1 cellular context compared by ENCODE assay signal in the genomic region with DNA sequence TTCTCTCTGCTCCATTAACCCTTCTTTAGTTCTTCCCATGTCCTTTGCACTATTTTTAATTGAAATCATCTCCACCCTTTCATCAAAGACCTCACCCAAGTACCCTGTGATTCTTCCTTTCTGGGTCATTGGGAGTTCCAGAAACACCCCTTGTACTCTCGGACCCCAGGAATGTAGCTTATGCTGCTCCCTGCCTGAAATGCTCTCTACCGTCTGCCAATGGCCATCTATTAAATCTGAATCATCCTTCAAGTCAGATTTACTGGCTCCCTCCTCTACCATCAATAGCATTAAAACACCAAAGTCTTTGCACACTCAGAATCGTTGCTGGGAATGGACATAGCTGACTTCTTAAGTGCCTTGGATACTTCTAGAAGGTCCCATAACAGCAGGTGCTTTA.
TF ChIP-seq lines count a peak whose summit lies in the region.

No MANE protein-coding gene starts in this region.

TF ChIP-seq in IMR-90, 13 proteins besides CTCF, POLR2A, EP300 and RAD21:
- TF ChIP-seq ELK1 (IDR thresholded peaks at IDR 0.05; ENCODE audit: borderline replicate concordance, low read depth, low read length), result no peak
- no peak for TF ChIP-seq BHLHE40 (IDR thresholded peaks at IDR 0.05; ENCODE audit: low read depth, low read length)
- TF ChIP-seq SMC3 (IDR thresholded peaks at IDR 0.05; ENCODE audit: low read depth, low read length), result no peak
- no peak for TF ChIP-seq RFX5 (IDR thresholded peaks at IDR 0.05; ENCODE audit: low read depth, low read length)
- no peak for TF ChIP-seq RCOR1 (IDR thresholded peaks at IDR 0.05; ENCODE audit: insufficient replicate concordance, low read length)
- TF ChIP-seq MXI1 (IDR thresholded peaks at IDR 0.05; ENCODE audit: borderline replicate concordance, low read depth, low read length), result no peak
- TF ChIP-seq FOS (IDR thresholded peaks at IDR 0.05; ENCODE audit: low read depth, low read length), result no peak
- no peak for TF ChIP-seq USF2 (IDR thresholded peaks at IDR 0.05; ENCODE audit: low read depth, low read length)
- no peak for TF ChIP-seq MAFK (IDR thresholded peaks at IDR 0.05; ENCODE audit: low read depth, low read length)
- TF ChIP-seq CHD1 (IDR thresholded peaks at IDR 0.05; ENCODE audit: low read depth, low read length), result no peak
- TF ChIP-seq CEBPB (IDR thresholded peaks at IDR 0.05; ENCODE audit: low read depth, low read length), result no peak
- no peak for TF ChIP-seq NFE2L2 (IDR thresholded peaks at IDR 0.05; ENCODE audit: low read depth, low read length)
- no peak for TF ChIP-seq MAZ (IDR thresholded peaks at IDR 0.05; ENCODE audit: borderline replicate concordance, low read depth, low read length)
